8 cellular contexts compared by ENCODE assay signal in genomic region chr11:62600367-62601113, GRCh38. TPM values are rescaled to one million over a fixed set of nuclear protein-coding genes. Genes with fewer than 3 reads are reported as not detected.
DNase-seq lines count a peak whose midpoint lies in the region; ATAC-seq and TF ChIP-seq lines count a peak whose summit lies in the region.

No MANE protein-coding gene starts in this region.

- intact Hi-C loops in esophagus muscularis mucosa (cut with DNase I): no loop called here

- no peak for TF ChIP-seq CTCF in esophagus muscularis mucosa (IDR thresholded peaks at IDR 0.05)

- H3K27me3 ChIP-seq in GM23248 (replicated peaks; ENCODE audit: insufficient read depth) (no peaks in the 10 kb centered on the region), SJSA1 (replicated peaks) (no peaks in the 10 kb centered on the region), esophagus muscularis mucosa (no peaks in the 10 kb centered on the region)

- H2AFZ ChIP-seq in GM23248: peak overlapping the region; percentile 76

- no peak for TF ChIP-seq EP300 in esophagus muscularis mucosa (IDR thresholded peaks at IDR 0.05)

- DNase-seq in GM23248 (no peak), SJSA1 (ENCODE audit: low read depth in 1 of 2, low spot score in 2 of 2) (peak in 1 of 2 experiments; percentile 41), esophagus muscularis mucosa (ENCODE audit: extremely low spot score) (no peak), retina (peak; percentile 15), DMS 273 treated with DMSO at 0.1 percent for 48 hours (lab: John Stamatoyannopoulos, UW) (no peak), NCI-H1417 treated with DMSO at 0.1 percent for 48 hours (lab: John Stamatoyannopoulos, UW) (no peak), DMS153 treated with DMSO at 0.1 percent for 48 hours (lab: John Stamatoyannopoulos, UW; ENCODE audit: unreplicated experiment) (no peak)

- in situ Hi-C loops in GM23248 (cut with MboI): no loop called here

- peaks cover 20% of the 10 kb centered on the region; the same call in 1 of the 2 replicates for H3K36me3 ChIP-seq in GM23248 (ENCODE audit: low read depth)
- peaks cover 77% of the 10 kb centered on the region for H3K36me3 ChIP-seq in SJSA1
- H3K36me3 ChIP-seq in esophagus muscularis mucosa: peaks cover 34 to 49% (median 47%) of the 10 kb centered on the region in 4 donors

- TF ChIP-seq POLR2A in esophagus muscularis mucosa (IDR thresholded peaks at IDR 0.05; ENCODE audit: low read depth): no peak

- peak overlapping the region; percentile 88 for H3K4me3 ChIP-seq in GM23248
- H3K4me3 ChIP-seq in SJSA1: peak overlapping the region; percentile 90
- peak overlapping the region; percentile 67 to 100 (median 94) for H3K4me3 ChIP-seq in esophagus muscularis mucosa

- peak overlapping the region; percentile 100 for H3K4me2 ChIP-seq in GM23248 (ENCODE audit: unreplicated experiment)

- no peaks in the 10 kb centered on the region for H3K9me3 ChIP-seq in GM23248 (ENCODE audit: low read depth)
- no peaks in the 10 kb centered on the region for H3K9me3 ChIP-seq in SJSA1 (replicated peaks)
- no peaks in the 10 kb centered on the region for H3K9me3 ChIP-seq in esophagus muscularis mucosa

- peaks cover 57% of the 10 kb centered on the region for H3K79me2 ChIP-seq in GM23248 (ENCODE audit: insufficient read depth)

- H3K4me1 ChIP-seq in GM23248 (ENCODE audit: insufficient read depth) (peaks cover 20% of the 10 kb centered on the region), SJSA1 (replicated peaks) (peaks cover 28% of the 10 kb centered on the region), esophagus muscularis mucosa (peaks cover 33 to 66% (median 42%) of the 10 kb centered on the region in 4 donors)

- 2 to 3% methylated on average over 24 to 25 of the region's 25 CpGs for WGBS in GM23248 (ENCODE audit: low coverage in 1 of 2, low lambda C conversion rate in 2 of 2, missing lambda C conversion rate in 2 of 2), 2 experiments
- 3% methylated on average over 25 of the region's 25 CpGs for WGBS in esophagus muscularis mucosa

- H3F3A ChIP-seq in GM23248 (ENCODE audit: insufficient read depth): peaks cover 36% of the 10 kb centered on the region

- H3K9me2 ChIP-seq in GM23248 (ENCODE audit: insufficient read depth): no peaks in the 10 kb centered on the region

- H3K9ac ChIP-seq in GM23248: peak overlapping the region; percentile 95

- no peak for ATAC-seq in GM19455 (IDR thresholded peaks at IDR 0.05; ENCODE audit: unreplicated experiment)

- H3K27ac ChIP-seq in GM23248: peak overlapping the region; percentile 77
- H3K27ac ChIP-seq in SJSA1: peak overlapping the region; percentile 71
- H3K27ac ChIP-seq in esophagus muscularis mucosa (replicated peaks in 1 of 4): peak overlapping the region; percentile 90 to 99 (median 98)

- no peaks in the 10 kb centered on the region for H4K20me1 ChIP-seq in GM23248 (ENCODE audit: insufficient read depth)

RNA-seq across cellular contexts. Expression of gene MTA2, which starts 1.1 kb away (rescaled TPM):
- 98.8 and 114 TPM in 2 replicates for total RNA-seq in GM23248 (2014; rRNA removed; shearing (Covaris generic))
- polyA plus RNA-seq in GM23248 (2016; fragmentation: Nextera tagmentation; extraction: Ambion mirVana): 26.3 and 28.9 TPM in 2 replicates
- total RNA-seq in SJSA1 (2014; rRNA removed; shearing (Covaris generic)): 128 and 214 TPM in 2 replicates
- 10 to 100 TPM; 60.2 to 91.4 (median 88.3) TPM for total RNA-seq in esophagus muscularis mucosa

RNA-seq across cellular contexts. Expression of gene TUT1, which starts 9.2 kb away (rescaled TPM):
- total RNA-seq in GM23248 (2014; rRNA removed; shearing (Covaris generic)): 6.1 and 7.7 TPM in 2 replicates
- 11.1 and 12.1 TPM in 2 replicates for polyA plus RNA-seq in GM23248 (2016; fragmentation: Nextera tagmentation; extraction: Ambion mirVana)
- total RNA-seq in SJSA1 (2014; rRNA removed; shearing (Covaris generic)): 8.5 and 10.1 TPM in 2 replicates
- 1 to 10 TPM; 4.2 to 8.0 (median 6.0) TPM for total RNA-seq in esophagus muscularis mucosa

RNA-seq across cellular contexts. Expression of gene EML3, which starts 12.0 kb away (rescaled TPM):
- 43.4 and 47.2 TPM in 2 replicates for total RNA-seq in GM23248 (2014; rRNA removed; shearing (Covaris generic))
- polyA plus RNA-seq in GM23248 (2016; fragmentation: Nextera tagmentation; extraction: Ambion mirVana): 32.8 and 34.8 TPM in 2 replicates
- 19.8 and 28.1 TPM in 2 replicates for total RNA-seq in SJSA1 (2014; rRNA removed; shearing (Covaris generic))
- 10 to 100 TPM; 27.0 to 33.6 (median 29.0) TPM for total RNA-seq in esophagus muscularis mucosa

RNA-seq across cellular contexts. Expression of gene ROM1, which starts 12.5 kb away (rescaled TPM):
- total RNA-seq in GM23248 (2014; rRNA removed; shearing (Covaris generic)): 3.4 and 6.5 TPM in 2 replicates
- 5.4 and 8.8 TPM in 2 replicates for polyA plus RNA-seq in GM23248 (2016; fragmentation: Nextera tagmentation; extraction: Ambion mirVana)
- total RNA-seq in SJSA1 (2014; rRNA removed; shearing (Covaris generic)): 3.1 and 10.4 TPM in 2 replicates
- total RNA-seq in esophagus muscularis mucosa: 10 to 100 TPM in 2 of 4 donors, 1 to 10 TPM in 2; 3.7 to 11.9 (median 10.1) TPM

RNA-seq across cellular contexts. Expression of gene B3GAT3, which starts 21.2 kb away (rescaled TPM):
- total RNA-seq in GM23248 (2014; rRNA removed; shearing (Covaris generic)): 32.1 and 35.6 TPM in 2 replicates
- polyA plus RNA-seq in GM23248 (2016; fragmentation: Nextera tagmentation; extraction: Ambion mirVana): 44.2 and 46.7 TPM in 2 replicates
- total RNA-seq in SJSA1 (2014; rRNA removed; shearing (Covaris generic)): 82.5 and 145 TPM in 2 replicates
- total RNA-seq in esophagus muscularis mucosa: 10 to 100 TPM; 20.3 to 33.3 (median 22.1) TPM
